In the genomic region with DNA sequence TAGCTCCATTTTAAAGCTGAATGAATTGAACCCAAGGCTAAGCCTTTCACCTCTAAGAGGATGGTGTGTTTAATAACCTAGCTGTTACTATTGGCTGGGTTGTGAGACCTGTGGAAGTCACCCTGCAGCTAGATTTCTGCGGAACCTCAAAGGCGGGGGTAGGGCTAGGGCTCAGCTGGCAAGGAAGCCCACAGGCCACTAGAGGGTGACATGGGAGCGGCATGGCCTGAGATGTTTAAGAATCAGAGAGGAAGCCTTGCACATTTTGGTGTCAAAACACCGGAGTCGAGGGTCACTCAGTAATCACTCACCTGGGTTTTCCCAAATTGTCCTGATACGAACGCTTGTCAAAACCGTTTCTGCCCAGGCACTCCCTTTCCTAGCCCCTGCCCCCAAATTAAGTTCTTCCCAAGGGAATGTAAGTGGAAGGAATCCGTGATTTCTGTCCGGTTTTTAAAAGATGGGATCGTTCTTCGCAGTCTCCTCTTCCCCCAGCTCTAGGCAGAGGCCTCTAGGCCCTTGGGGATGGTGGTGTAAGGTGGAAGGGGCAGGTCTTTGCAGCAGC, we compare ENCODE assay signal across 8 cellular contexts. TPM values are rescaled to one million over a fixed set of nuclear protein-coding genes. Genes with fewer than 3 reads are reported as not detected.
DNase-seq lines count a peak whose midpoint lies in the region; ATAC-seq, FAIRE-seq and TF ChIP-seq lines count a peak whose summit lies in the region.

No MANE protein-coding gene starts in this region.

- RAD21 ChIA-PET in GM12878 (lab: Charles Lee; ENCODE audit: unreplicated experiment), result interaction anchor here (0.6 to 2.0 kb wide), 3 partner anchors 94 to 370 kb away, joined by 3 to 7 read pairs (median 3); no protein-coding TSS in a partner anchor

- H3K36me3 ChIP-seq in CD4-positive, alpha-beta memory T cell (ENCODE audit: insufficient read depth, low read length), result no peaks in the 10 kb centered on the region
- H3K36me3 ChIP-seq in GM12878 (ENCODE audit: control insufficient read depth in 2 of 2, insufficient read depth in 2 of 2, low read length in 1 of 2), result no peaks in the 10 kb centered on the region

- no peak for TF ChIP-seq POLR2A in GM12878 (IDR thresholded peaks at IDR 0.05; ENCODE audit: low read depth, low read length)

- no peaks in the 10 kb centered on the region for H4K20me1 ChIP-seq in GM12878 (ENCODE audit: control insufficient read depth, insufficient read depth)

- no peak overlapping the region for H3K4me3 Mint-ChIP-seq in CD4-positive, alpha-beta memory T cell
- H3K4me3 Mint-ChIP-seq in stimulated activated naive B cell treated with anti-CD40 and anti-IgM and Interleukin-4, amounts not matched to agents 10 μg/mL and 1 μg/mL and 100 μg/mL, for 72 hours, result peak overlapping the region in 1 of 2 donors; percentile 2

- peaks cover 27% of the 10 kb centered on the region for H3K79me2 ChIP-seq in GM12878 (ENCODE audit: control insufficient read depth, insufficient read depth, low read length)

- peak; percentile 68 to 80 (median 71) for TF ChIP-seq CTCF in GM12878 (IDR thresholded peaks at IDR 0.05 in 2 of 3, conservative IDR thresholded peaks at IDR 0.05 in 1 of 3; ENCODE audit: control insufficient read depth in 2 of 3, extremely low read depth in 1 of 3, insufficient read depth in 1 of 3, low read depth in 3 of 3, low read length in 3 of 3)

- DNase-seq in CD4-positive, alpha-beta memory T cell, result peak; percentile 50 to 68 (median 56)
- DNase-seq in HT-29 (ENCODE audit: low spot score), result peak; percentile 66
- DNase-seq in T-helper 9 cell, result peak; percentile 23
- DNase-seq in GM12878 (ENCODE audit: low read depth, low spot score), result no peak
- DNase-seq in lung microvascular endothelial cell (ENCODE audit: low read depth in 2 of 2), result peak; percentile 11 to 44
- DNase-seq in stimulated activated naive B cell treated with anti-CD40 and anti-IgM and Interleukin-4, amounts not matched to agents 10 μg/mL and 1 μg/mL and 100 μg/mL, for 72 hours, result peak; percentile 49
- DNase-seq in GOT3 (lab: John Stamatoyannopoulos, UW), result no peak

- no peak overlapping the region for H3K27ac ChIP-seq in CD4-positive, alpha-beta memory T cell (ENCODE audit: low read depth, low read length)
- no peak overlapping the region for H3K27ac ChIP-seq in GM12878 (ENCODE audit: control insufficient read depth, insufficient read depth)

- H3K9me3 ChIP-seq in CD4-positive, alpha-beta memory T cell (ENCODE audit: control insufficient read depth in 1 of 2, low read length in 2 of 2), result no peaks in the 10 kb centered on the region
- H3K9me3 ChIP-seq in GM12878 (replicated peaks; ENCODE audit: control insufficient read depth, insufficient read depth, low read length), result no peaks in the 10 kb centered on the region

- peak; percentile 73 for ATAC-seq in GM12878
- ATAC-seq in stimulated activated naive B cell treated with anti-CD40 and anti-IgM and Interleukin-4, amounts not matched to agents 10 μg/mL and 1 μg/mL and 100 μg/mL, for 72 hours (replicated peaks), result peak; percentile 68 to 72
- ATAC-seq in GM21723 (IDR thresholded peaks at IDR 0.05; ENCODE audit: unreplicated experiment), result no peak

- H3K4me2 ChIP-seq in GM12878 (ENCODE audit: control insufficient read depth, insufficient read depth), result no peak overlapping the region

- H3K9ac ChIP-seq in GM12878 (ENCODE audit: control insufficient read depth, insufficient read depth, low read length), result no peak overlapping the region

- peaks cover 23% of the 10 kb centered on the region for H3K4me1 ChIP-seq in CD4-positive, alpha-beta memory T cell (ENCODE audit: insufficient read depth, low read length)
- H3K4me1 ChIP-seq in GM12878 (ENCODE audit: control insufficient read depth, insufficient read depth, low read length), result peaks cover 15% of the 10 kb centered on the region

- in situ Hi-C loops in GM12878 (cut with MboI), result no loop called here

- no peaks in the 10 kb centered on the region for H3K27me3 ChIP-seq in CD4-positive, alpha-beta memory T cell (ENCODE audit: insufficient read depth, low read length)
- no peaks in the 10 kb centered on the region for H3K27me3 ChIP-seq in GM12878 (replicated peaks in 1 of 2; ENCODE audit: control insufficient read depth in 2 of 2, insufficient read depth in 2 of 2, low read length in 1 of 2)

- TF ChIP-seq EP300 in GM12878 (IDR thresholded peaks at IDR 0.05; ENCODE audit: borderline replicate concordance in 1 of 2, control insufficient read depth in 1 of 2, low read depth in 2 of 2, low read length in 2 of 2), result no peak

- CTCF ChIA-PET in CD4-positive, alpha-beta memory T cell (lab: Charles Lee; ENCODE audit: partially characterized antibody), result interaction anchor here (0.8 to 6.8 kb wide), 10 partner anchors 9 to 370 kb away, joined by 3 to 66 read pairs (median 4); a partner anchor contains a TSS
- CTCF ChIA-PET in GM12878 (lab: Yijun Ruan, JAX), result interaction anchor here (0.6 to 1.6 kb wide), 16 partner anchors 8 to 371 kb away, joined by 3 to 8 read pairs (median 4); no protein-coding TSS in a partner anchor

- POLR2A ChIA-PET in CD4-positive, alpha-beta memory T cell (lab: Charles Lee; ENCODE audit: partially characterized antibody), result interaction anchor here (0.7 to 3.1 kb wide), 3 partner anchors 48 to 258 kb away, joined by 3 to 15 read pairs (median 3); no protein-coding TSS in a partner anchor
- POLR2A ChIA-PET in GM12878 (lab: Charles Lee), result interaction anchor here (0.5 to 0.8 kb wide), 2 partner anchors 62 to 141 kb away, joined by 3 to 9 read pairs; no protein-coding TSS in a partner anchor

- H3K9me3 Mint-ChIP-seq in CD4-positive, alpha-beta memory T cell, result no peaks in the 10 kb centered on the region
- H3K9me3 Mint-ChIP-seq in stimulated activated naive B cell treated with anti-CD40 and anti-IgM and Interleukin-4, amounts not matched to agents 10 μg/mL and 1 μg/mL and 100 μg/mL, for 72 hours, result no peaks in the 10 kb centered on the region

- H3K27me3 Mint-ChIP-seq in CD4-positive, alpha-beta memory T cell, result no peaks in the 10 kb centered on the region
- H3K27me3 Mint-ChIP-seq in stimulated activated naive B cell treated with anti-CD40 and anti-IgM and Interleukin-4, amounts not matched to agents 10 μg/mL and 1 μg/mL and 100 μg/mL, for 72 hours, result peaks cover 0 to 5% of the 10 kb centered on the region in 2 donors

- SMC1A ChIA-PET in GM12878 (lab: Charles Lee; ENCODE audit: uncharacterized antibody, unreplicated experiment), result interaction anchor here (0.7 to 1.1 kb wide), 4 partner anchors 71 to 364 kb away, joined by 3 to 6 read pairs (median 3); no protein-coding TSS in a partner anchor

- intact Hi-C loops in CD4-positive, alpha-beta memory T cell (cut with micrococcal nuclease), result loop anchor here (1.0 to 5.0 kb wide), 5 partner anchors 48 to 823 kb away; a partner anchor contains a TSS
- intact Hi-C loops in GM12878 (cut with micrococcal nuclease; ENCODE audit: unreplicated experiment), result loop anchor here (5.0 kb wide), 1 partner anchor 372 kb away; a partner anchor contains a TSS

- TF ChIP-seq RAD21 in GM12878 (IDR thresholded peaks at IDR 0.05; ENCODE audit: insufficient read depth, low read depth, low read length), result peak; percentile 48

- no peak overlapping the region for H3K4me3 ChIP-seq in CD4-positive, alpha-beta memory T cell (ENCODE audit: low read length in 2 of 2)
- no peak overlapping the region for H3K4me3 ChIP-seq in GM12878

- no peak overlapping the region for H2AFZ ChIP-seq in GM12878 (ENCODE audit: control insufficient read depth, low read depth, low read length)

- FAIRE-seq in GM12878 (lab: Jason Lieb, UNC), result no peak

- H3K27ac Mint-ChIP-seq in CD4-positive, alpha-beta memory T cell, result peak overlapping the region in 4 of 7 donors; percentile 35 to 74 (median 52)
- H3K27ac Mint-ChIP-seq in stimulated activated naive B cell treated with anti-CD40 and anti-IgM and Interleukin-4, amounts not matched to agents 10 μg/mL and 1 μg/mL and 100 μg/mL, for 72 hours, result no peak overlapping the region

- BruUV-seq in GM12878 (replicated peaks; lab: Mats Ljungman, UMichigan), result no TSS peak

- H3K4me1 Mint-ChIP-seq in CD4-positive, alpha-beta memory T cell, result peaks cover 27 to 53% (median 33%) of the 10 kb centered on the region in 4 donors
- H3K4me1 Mint-ChIP-seq in stimulated activated naive B cell treated with anti-CD40 and anti-IgM and Interleukin-4, amounts not matched to agents 10 μg/mL and 1 μg/mL and 100 μg/mL, for 72 hours, result peaks cover 26 to 44% of the 10 kb centered on the region in 2 donors

- H3K36me3 Mint-ChIP-seq in CD4-positive, alpha-beta memory T cell, result peaks cover 0 to 14% of the 10 kb centered on the region in 2 donors
- peaks cover 11 to 12% of the 10 kb centered on the region in 2 donors for H3K36me3 Mint-ChIP-seq in stimulated activated naive B cell treated with anti-CD40 and anti-IgM and Interleukin-4, amounts not matched to agents 10 μg/mL and 1 μg/mL and 100 μg/mL, for 72 hours

- WGBS in GM12878 (ENCODE audit: insufficient coverage, insufficient replicate concordance, low lambda C conversion rate, missing lambda C conversion rate), result 72% methylated on average over 12 of the region's 12 CpGs

TF ChIP-seq in GM12878, 131 proteins besides CTCF, POLR2A, EP300 and RAD21 (continues in another document):
- TF ChIP-seq SMC3 (IDR thresholded peaks at IDR 0.05; ENCODE audit: borderline replicate concordance, low read length), result peak; percentile 23; the same call in 1 of the 2 replicates

RNA-seq across cellular contexts. Expression of a gene that starts 3.8 kb away (rescaled TPM):
- total RNA-seq in CD4-positive, alpha-beta memory T cell, result 10 to 100 TPM; 54.9 to 62.2 TPM
- polyA plus RNA-seq in CD4-positive, alpha-beta memory T cell, result 10 to 100 TPM; 12.9 to 20.7 TPM
- 86.2 and 94.1 TPM in 2 replicates for total RNA-seq in HT-29 (2014; rRNA removed; shearing (Covaris generic))
- 117 and 142 TPM in 2 replicates for total RNA-seq in GM12878 (2013; cell fraction: nucleolus; rRNA removed)
- total RNA-seq in GM12878 (2014; rRNA removed) (43.8 and 47.6 TPM in 2 replicates), GM12878 (2014; rRNA removed; fragmentation: Illumina TruSeq; extraction: Trizol) (31.2 and 33.4 TPM in 2 replicates), GM12878 (2021) (50.0 and 54.0 TPM in 2 replicates), lung microvascular endothelial cell (27.8 and 28.1 TPM in 2 replicates)
- 11.5 TPM for polyA plus RNA-seq in GM12878 (2011; ENCODE audit: low read depth)
- polyA plus RNA-seq in GM12878 (2011; rRNA removed) (19.9 and 31.7 TPM in 2 replicates), GM12878 (2014; fragmentation: Illumina TruSeq; extraction: Trizol) (35.2 and 39.8 TPM in 2 replicates), GM12878 (2014; fragmentation: Nextera tagmentation; extraction: Ambion mirVana) (10 to 100 TPM; 12.7 to 21.5 TPM), GM12878 (2014; rRNA removed) (53.8 and 54.4 TPM in 2 replicates), GM12878 (2016; fragmentation: Nextera tagmentation; extraction: Ambion mirVana) (10 to 100 TPM; 55.9 to 63.1 TPM)
- polyA plus RNA-seq in GM12878 (2011; cell fraction: cytosol; rRNA removed), result 38.5 and 43.8 TPM in 2 replicates
- 80.0 and 94.9 TPM in 2 replicates for polyA plus RNA-seq in GM12878 (2011; cell fraction: nucleus; rRNA removed)
- 19.4 and 22.8 TPM in 2 replicates for polyA plus RNA-seq in GM12878 (2012)
- polyA minus RNA-seq in GM12878 (2011; rRNA and poly(A)+ RNA removed), result 39.1 and 59.7 TPM in 2 replicates
- 9.6 and 14.9 TPM in 2 replicates for polyA minus RNA-seq in GM12878 (2011; cell fraction: cytosol; rRNA and poly(A)+ RNA removed)
- 48.0 and 101 TPM in 2 replicates for polyA minus RNA-seq in GM12878 (2011; cell fraction: nucleus; rRNA and poly(A)+ RNA removed)

Comparison
In these comparisons a context has a peak if more than half of its experiments do, and no peak if none do; other contexts are left out.
1. DNase-seq: peak in CD4-positive, alpha-beta memory T cell (5 of 5), HT-29 (single experiment), T-helper 9 cell (single experiment), lung microvascular endothelial cell (2 of 2) and stimulated activated naive B cell treated with anti-CD40 and anti-IgM and Interleukin-4, amounts not matched to agents 10 μg/mL and 1 μg/mL and 100 μg/mL, for 72 hours (single experiment); none in GM12878 (single experiment) and GOT3 (single experiment).